In genomic region chr16:1731603-1732002, GRCh38 we compare ENCODE assay signal across 23 cellular contexts.
"Had no signal": no experiment of that assay in that cellular context is flagged by ENCODE, and none has a peak within 500 bp of the region (broad histone marks: within the 10 kb centered on the region; RNA-seq: fewer than 3 reads in every experiment).

No MANE protein-coding gene starts in this region.

- H3K4me1 ChIP-seq: Peyer's patch had no signal

- H3K9me3 Mint-ChIP-seq: activated naive CD4-positive, alpha-beta T cell treated with anti-CD3 and anti-CD28 coated beads, Interleukin-2, amount 50 U/mL, for 72 hours; activated naive CD8-positive, alpha-beta T cell treated with anti-CD3 and anti-CD28 coated beads, Interleukin-2, amount 50 U/mL, for 24 hours; brain; T-helper 1 cell treated with Interleukin-12 subunit alpha and Interleukin-12 subunit beta and Interleukin-4 antibody, amounts not matched to agents 30 μg/mL and 1 μg/mL, for 36 hours; WTC11 had no signal

- H3K27ac Mint-ChIP-seq: activated CD8-positive, alpha-beta T cell treated with anti-CD3 and anti-CD28 coated beads, Interleukin-2, amount 10 ng/mL, durations not matched to agents 7 days and 5 days; activated naive CD8-positive, alpha-beta T cell treated with anti-CD3 and anti-CD28 coated beads, Interleukin-2, amount 50 U/mL, for 24 hours; T-helper 1 cell treated with Interleukin-12 subunit alpha and Interleukin-12 subunit beta and Interleukin-4 antibody, amounts not matched to agents 30 μg/mL and 1 μg/mL, for 36 hours; WTC11 had no signal

- DNase-seq: activated CD4-positive, alpha-beta T cell treated with anti-CD3 and anti-CD28 coated beads for 48 hours; activated CD4-positive, alpha-beta T cell treated with anti-CD3 and anti-CD28 coated beads, Interleukin-2, amount 50 U/mL, for 4 hours; activated CD4-positive, CD25-positive, alpha-beta regulatory T cell treated with anti-CD3 and anti-CD28 coated beads, Interleukin-2, amount 50 U/mL, for 72 hours; activated CD8-positive, alpha-beta memory T cell treated with anti-CD3 and anti-CD28 coated beads, Interleukin-2, amount 50 U/mL, for 48 hours; activated CD8-positive, alpha-beta T cell treated with anti-CD3 and anti-CD28 coated beads, Interleukin-2, amount 10 ng/mL, durations not matched to agents 7 days and 5 days; activated naive CD8-positive, alpha-beta T cell treated with anti-CD3 and anti-CD28 coated beads, Interleukin-2, amount 50 U/mL, for 24 hours; activated T-cell treated with anti-CD3 and anti-CD28 coated beads, Interleukin-2, amount 50 U/mL, for 1 hour; amygdala; cerebellar nuclear complex; Kasumi-1; NCI-H1105 treated with DMSO at 0.1 percent for 48 hours; NCI-H1436 treated with DMSO at 0.1 percent for 48 hours; NCI-H187; NCI-H2081; NCI-H510A treated with DMSO at 0.1 percent for 48 hours; NCI-H69; Peyer's patch; SHP77 treated with DMSO at 0.1 percent for 48 hours had no signal

- ATAC-seq: activated CD8-positive, alpha-beta T cell treated with anti-CD3 and anti-CD28 coated beads, Interleukin-2, amount 10 ng/mL, durations not matched to agents 7 days and 5 days; activated naive CD4-positive, alpha-beta T cell treated with anti-CD3 and anti-CD28 coated beads, Interleukin-2, amount 50 U/mL, for 72 hours; activated naive CD8-positive, alpha-beta T cell treated with anti-CD3 and anti-CD28 coated beads, Interleukin-2, amount 50 U/mL, for 24 hours; WTC11 had no signal

- H3K4me1 Mint-ChIP-seq: activated naive CD8-positive, alpha-beta T cell treated with anti-CD3 and anti-CD28 coated beads, Interleukin-2, amount 50 U/mL, for 24 hours; brain; WTC11 had no signal

- H3K27me3 Mint-ChIP-seq: activated naive CD8-positive, alpha-beta T cell treated with anti-CD3 and anti-CD28 coated beads, Interleukin-2, amount 50 U/mL, for 24 hours; brain had no signal

- H3K4me3 ChIP-seq: cardiac muscle cell, Peyer's patch had no signal

- H3K9me3 ChIP-seq: Peyer's patch had no signal

- H3K27me3 ChIP-seq: cardiac muscle cell, Peyer's patch had no signal

- H3K4me3 Mint-ChIP-seq: activated CD8-positive, alpha-beta T cell treated with anti-CD3 and anti-CD28 coated beads, Interleukin-2, amount 10 ng/mL, durations not matched to agents 7 days and 5 days; activated naive CD8-positive, alpha-beta T cell treated with anti-CD3 and anti-CD28 coated beads, Interleukin-2, amount 50 U/mL, for 24 hours; brain; T-helper 1 cell treated with Interleukin-12 subunit alpha and Interleukin-12 subunit beta and Interleukin-4 antibody, amounts not matched to agents 30 μg/mL and 1 μg/mL, for 36 hours; WTC11 had no signal

- H3K27ac ChIP-seq: cardiac muscle cell, Peyer's patch had no signal

- H3K36me3 Mint-ChIP-seq: activated naive CD4-positive, alpha-beta T cell treated with anti-CD3 and anti-CD28 coated beads, Interleukin-2, amount 50 U/mL, for 72 hours had no signal
